In genomic region chr16:62869837-62870236, GRCh38 we compare ENCODE assay signal across 17 cellular contexts.
DNase-seq lines count a peak whose midpoint lies in the region; ATAC-seq and TF ChIP-seq lines count a peak whose summit lies in the region.
"Had no signal": no experiment of that assay in that cellular context is flagged by ENCODE, and none has a peak within 500 bp of the region (broad histone marks: within the 10 kb centered on the region; RNA-seq: fewer than 3 reads in every experiment).

No MANE protein-coding gene starts in this region.

- H3K36me3 ChIP-seq in neuron (ENCODE audit: insufficient read depth, low read length): no peaks in the 10 kb centered on the region
- H3K36me3 ChIP-seq: BLaER1 had no signal

- H3K27me3 ChIP-seq in neuron (ENCODE audit: insufficient read depth, low read length): no peaks in the 10 kb centered on the region
- H3K27me3 ChIP-seq: BLaER1 had no signal

- peak overlapping the region; percentile 51 for H2AFZ ChIP-seq in neuron (ENCODE audit: low read depth, low read length)
- H2AFZ ChIP-seq: GM23248 had no signal

- peaks cover 14% of the 10 kb centered on the region for H3K4me1 ChIP-seq in neuron (ENCODE audit: insufficient read depth, low read length)
- H3K4me1 ChIP-seq: BLaER1 had no signal

- H3K4me3 ChIP-seq in neuron (ENCODE audit: low read length): no peak overlapping the region
- H3K4me3 ChIP-seq: BLaER1, GM23248 had no signal

- no peak for TF ChIP-seq CTCF in omental fat pad (IDR thresholded peaks at IDR 0.05)

- DNase-seq in NCI-H1417 treated with DMSO at 0.1 percent for 48 hours (lab: John Stamatoyannopoulos, UW) (no peak), omental fat pad (ENCODE audit: low spot score) (no peak)
- DNase-seq: DMS 273 treated with DMSO at 0.1 percent for 48 hours, EL, KG1, NCI-H1092, NCI-H1694, NCI-H82, SHP77 had no signal

- peak; percentile 94 for ATAC-seq in GM18499 (IDR thresholded peaks at IDR 0.05; ENCODE audit: insufficient read depth, unreplicated experiment)
- peak; percentile 57 for ATAC-seq in HG02623 (IDR thresholded peaks at IDR 0.05; ENCODE audit: unreplicated experiment)
- peak; percentile 63 for ATAC-seq in HG03432 (IDR thresholded peaks at IDR 0.05; ENCODE audit: unreplicated experiment)
- ATAC-seq in HG03520 (IDR thresholded peaks at IDR 0.05; ENCODE audit: unreplicated experiment): no peak
- no peak for ATAC-seq in omental fat pad (ENCODE audit: low FRiP score)
- ATAC-seq: SK-N-SH treated with all-trans-retinoic acid at 6 μM for 48 hours had no signal

- no peaks in the 10 kb centered on the region for H3K9me3 ChIP-seq in neuron (ENCODE audit: low read length)
- H3K9me3 ChIP-seq: BLaER1 had no signal

Comparison
In these comparisons a context has a peak if more than half of its experiments do, and no peak if none do; other contexts are left out.
1. ATAC-seq: peak in GM18499 (single experiment), HG02623 (single experiment) and HG03432 (single experiment); none in HG03520 (single experiment) and omental fat pad (single experiment).